In the genomic region with DNA sequence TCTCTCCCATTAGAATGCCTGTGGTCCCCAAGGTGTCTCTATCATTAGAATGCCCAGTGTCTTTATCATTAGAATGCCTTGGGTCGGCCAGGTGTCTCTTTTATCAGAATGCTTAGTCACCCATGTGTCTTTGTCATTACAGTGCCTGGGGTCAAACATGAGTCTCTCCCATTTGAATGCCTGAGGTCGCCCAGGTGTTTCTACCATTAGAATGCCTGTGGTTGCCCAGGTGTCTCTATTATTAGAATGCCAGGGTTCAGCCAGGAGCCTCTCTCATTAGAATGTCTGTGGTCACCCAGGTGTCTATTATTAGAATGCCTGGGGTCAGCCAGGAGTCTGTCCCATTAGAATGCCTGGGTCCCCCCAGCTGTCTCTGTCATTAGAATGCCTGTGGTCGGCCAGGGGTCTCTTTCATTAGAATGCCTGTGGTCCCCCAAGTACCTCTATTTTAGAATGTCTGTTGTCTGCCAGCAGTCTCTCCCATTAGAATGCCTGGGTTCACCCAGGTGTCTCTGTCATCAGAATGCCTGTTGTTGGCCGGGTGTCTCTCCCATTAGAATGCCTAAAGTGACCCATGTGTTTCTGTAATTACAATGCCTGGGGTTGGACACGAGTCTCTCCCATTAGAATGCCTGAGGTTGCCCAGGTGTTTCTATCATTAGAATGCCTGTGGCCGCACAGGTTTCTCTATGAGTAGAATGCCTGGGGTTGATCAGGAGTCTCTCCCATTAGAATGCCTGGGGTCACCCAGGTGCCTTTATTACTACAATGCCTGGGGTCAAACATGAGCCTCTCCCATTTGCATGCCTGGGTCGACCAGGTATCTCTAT, we compare ENCODE assay signal across 17 cellular contexts.
"Had no signal": no experiment of that assay in that cellular context is flagged by ENCODE, and none has a peak within 500 bp of the region (broad histone marks: within the 10 kb centered on the region; RNA-seq: fewer than 3 reads in every experiment).

No MANE protein-coding gene starts in this region.

- H3K36me3 ChIP-seq: right lobe of liver had no signal

- H3K4me3 ChIP-seq: psoas muscle, right lobe of liver had no signal

- H3K27me3 ChIP-seq: right lobe of liver had no signal

- H3K9me3 ChIP-seq: psoas muscle, right lobe of liver had no signal

- H3K27ac ChIP-seq: psoas muscle, right lobe of liver had no signal

- ATAC-seq: activated T-helper 17 cell treated with anti-CD3 and anti-CD28 coated beads, Interleukin-2, amount 50 U/mL, for 72 hours; effector memory CD8-positive, alpha-beta T cell; left colon; psoas muscle; right lobe of liver had no signal

- H3K4me1 ChIP-seq: psoas muscle, right lobe of liver had no signal

- H3K4me3 Mint-ChIP-seq: activated naive CD4-positive, alpha-beta T cell treated with anti-CD3 and anti-CD28 coated beads for 36 hours; activated T-helper 17 cell treated with anti-CD3 and anti-CD28 coated beads, Interleukin-2, amount 50 U/mL, for 72 hours; dendritic cell treated with granulocyte-macrophage colony-stimulating factor and Interleukin-4, amounts not matched to agents 40 ng/mL and 50 ng/mL, for 4 days; effector memory CD8-positive, alpha-beta T cell; immature natural killer cell; nephron; T-helper 1 cell treated with Interleukin-12 subunit alpha and Interleukin-12 subunit beta and Interleukin-4 antibody, amounts not matched to agents 30 μg/mL and 1 μg/mL, for 36 hours had no signal

- H3K9me3 Mint-ChIP-seq: activated naive CD4-positive, alpha-beta T cell treated with anti-CD3 and anti-CD28 coated beads for 36 hours; activated T-helper 17 cell treated with anti-CD3 and anti-CD28 coated beads, Interleukin-2, amount 50 U/mL, for 72 hours; dendritic cell treated with granulocyte-macrophage colony-stimulating factor and Interleukin-4, amounts not matched to agents 40 ng/mL and 50 ng/mL, for 4 days; effector memory CD8-positive, alpha-beta T cell; immature natural killer cell had no signal

- DNase-seq: activated CD4-positive, alpha-beta T cell treated with anti-CD3 and anti-CD28 coated beads for 48 hours; activated naive CD4-positive, alpha-beta T cell treated with anti-CD3 and anti-CD28 coated beads for 36 hours; activated T-cell treated with anti-CD3 and anti-CD28 coated beads for 4 hours; central memory CD4-positive, alpha-beta T cell; effector memory CD8-positive, alpha-beta T cell; erythroblast; hypothalamus; immature natural killer cell; psoas muscle; right lobe of liver; stimulated activated CD4-positive, alpha-beta T cell treated with anti-CD3 and anti-CD28 coated beads, Interleukin-12 subunit alpha, Interleukin-12 subunit beta, amount 100 ng/mL, for 4 hours; stimulated activated naive CD4-positive, alpha-beta T cell had no signal

- H3K27ac Mint-ChIP-seq: activated naive CD4-positive, alpha-beta T cell treated with anti-CD3 and anti-CD28 coated beads for 36 hours; activated T-helper 17 cell treated with anti-CD3 and anti-CD28 coated beads, Interleukin-2, amount 50 U/mL, for 72 hours; dendritic cell treated with granulocyte-macrophage colony-stimulating factor and Interleukin-4, amounts not matched to agents 40 ng/mL and 50 ng/mL, for 4 days; effector memory CD8-positive, alpha-beta T cell; immature natural killer cell; nephron; T-helper 1 cell treated with Interleukin-12 subunit alpha and Interleukin-12 subunit beta and Interleukin-4 antibody, amounts not matched to agents 30 μg/mL and 1 μg/mL, for 36 hours had no signal

- H3K36me3 Mint-ChIP-seq: immature natural killer cell had no signal

- H3K27me3 Mint-ChIP-seq: activated T-helper 17 cell treated with anti-CD3 and anti-CD28 coated beads, Interleukin-2, amount 50 U/mL, for 72 hours had no signal

- H3K4me1 Mint-ChIP-seq: activated T-helper 17 cell treated with anti-CD3 and anti-CD28 coated beads, Interleukin-2, amount 50 U/mL, for 72 hours; immature natural killer cell; nephron had no signal
